ENCODE assay signal across 10 cellular contexts in the genomic region with DNA sequence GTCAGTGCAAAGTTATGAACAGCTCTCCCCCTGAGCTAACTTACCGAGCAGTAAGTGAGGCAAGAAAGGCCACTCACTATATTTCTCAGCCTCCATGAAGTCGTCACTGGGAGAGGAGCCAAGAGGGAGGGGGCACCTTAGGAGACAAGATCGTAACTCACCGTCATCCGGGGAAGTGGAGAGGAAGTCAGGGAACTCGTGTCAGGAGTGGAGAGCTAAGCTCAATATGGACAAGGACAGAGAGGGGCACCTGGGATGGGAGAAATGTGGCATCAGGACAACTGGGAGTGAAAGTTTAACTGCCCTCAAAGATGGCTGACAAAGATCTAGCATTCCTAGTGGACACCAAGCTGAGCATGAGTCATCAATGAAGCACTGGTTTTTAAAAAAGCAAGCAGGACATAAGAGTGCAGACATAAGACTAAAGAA. TPM values are rescaled to one million over a fixed set of nuclear protein-coding genes. Genes with fewer than 3 reads are reported as not detected.
DNase-seq lines count a peak whose midpoint lies in the region; ATAC-seq lines count a peak whose summit lies in the region.
"Had no signal": no experiment of that assay in that cellular context is flagged by ENCODE, and none has a peak within 500 bp of the region (broad histone marks: within the 10 kb centered on the region; RNA-seq: fewer than 3 reads in every experiment).

No MANE protein-coding gene starts in this region.

- peaks cover 67% of the 10 kb centered on the region for H3K4me1 Mint-ChIP-seq in dendritic cell treated with granulocyte-macrophage colony-stimulating factor and Interleukin-4, amounts not matched to agents 40 ng/mL and 50 ng/mL, for 4 days (ENCODE audit: low read depth)
- H3K4me1 Mint-ChIP-seq in activated T-cell treated with anti-CD3 and anti-CD28 coated beads, Interleukin-2, amount 50 U/mL, for 4 hours (ENCODE audit: low read depth): no peaks in the 10 kb centered on the region

- H2AFZ ChIP-seq in Karpas-422 (ENCODE audit: low read length): no peak overlapping the region

- no peaks in the 10 kb centered on the region for H3K9me3 ChIP-seq in Karpas-422 (ENCODE audit: low read length)

- no peak overlapping the region for H3K4me2 ChIP-seq in Karpas-422 (ENCODE audit: low read depth, low read length, poor library complexity, severe bottlenecking)

- no peak for ATAC-seq in activated T-cell treated with anti-CD3 and anti-CD28 coated beads, Interleukin-2, amount 50 U/mL, for 4 hours
- no peak for ATAC-seq in GM18870 (IDR thresholded peaks at IDR 0.05; ENCODE audit: unreplicated experiment)

- no peaks in the 10 kb centered on the region for H3K9me3 Mint-ChIP-seq in dendritic cell treated with granulocyte-macrophage colony-stimulating factor and Interleukin-4, amounts not matched to agents 40 ng/mL and 50 ng/mL, for 4 days
- H3K9me3 Mint-ChIP-seq in activated T-cell treated with anti-CD3 and anti-CD28 coated beads, Interleukin-2, amount 50 U/mL, for 4 hours: no peaks in the 10 kb centered on the region

- peak; percentile 11 for DNase-seq in Caki2 (ENCODE audit: low read depth)
- no peak for DNase-seq in Karpas-422
- DNase-seq in non-pigmented ciliary epithelial cell (ENCODE audit: low read depth): peak; percentile 88
- DNase-seq in SIG-M5 (lab: John Stamatoyannopoulos, UW): no peak
- no peak for DNase-seq in activated T-cell treated with anti-CD3 and anti-CD28 coated beads, Interleukin-2, amount 50 U/mL, for 4 hours
- no peak for DNase-seq in NCI-H1694 (lab: John Stamatoyannopoulos, UW)
- DNase-seq: NCI-H1092 treated with DMSO at 0.1 percent for 48 hours, posterior cingulate gyrus had no signal

- no peak overlapping the region for H3K4me3 ChIP-seq in Karpas-422 (ENCODE audit: low read length)

- H3K4me3 Mint-ChIP-seq in dendritic cell treated with granulocyte-macrophage colony-stimulating factor and Interleukin-4, amounts not matched to agents 40 ng/mL and 50 ng/mL, for 4 days: peak overlapping the region; percentile 22
- no peak overlapping the region for H3K4me3 Mint-ChIP-seq in activated T-cell treated with anti-CD3 and anti-CD28 coated beads, Interleukin-2, amount 50 U/mL, for 4 hours

- in situ Hi-C loops in Caki2 (cut with HindIII; ENCODE audit: low pct_unique_long_range_greater_than_20kb, low sequenced_read_pairs): no loop called here

- peak overlapping the region; percentile 77 for H3K27ac Mint-ChIP-seq in dendritic cell treated with granulocyte-macrophage colony-stimulating factor and Interleukin-4, amounts not matched to agents 40 ng/mL and 50 ng/mL, for 4 days

- no peaks in the 10 kb centered on the region for H3K9me2 ChIP-seq in Karpas-422 (replicated peaks; ENCODE audit: insufficient read depth, low read length)

- H4K20me1 ChIP-seq in Karpas-422 (ENCODE audit: insufficient read depth, low read depth, low read length): peaks cover 22% of the 10 kb centered on the region; the same call in 1 of the 2 replicates

- peaks cover 95% of the 10 kb centered on the region for H3K4me1 ChIP-seq in Karpas-422 (ENCODE audit: low read length)

- no peak overlapping the region for H3K9ac ChIP-seq in Karpas-422 (ENCODE audit: low read length)

- H3K27ac ChIP-seq in Karpas-422 (ENCODE audit: low read length): peak overlapping the region; percentile 19; the same call in 1 of the 2 replicates

- H3K27me3 ChIP-seq in Karpas-422 (ENCODE audit: low read length): no peaks in the 10 kb centered on the region

- peaks cover 34% of the 10 kb centered on the region for H3K36me3 Mint-ChIP-seq in dendritic cell treated with granulocyte-macrophage colony-stimulating factor and Interleukin-4, amounts not matched to agents 40 ng/mL and 50 ng/mL, for 4 days (ENCODE audit: low read depth)
- no peaks in the 10 kb centered on the region for H3K36me3 Mint-ChIP-seq in activated T-cell treated with anti-CD3 and anti-CD28 coated beads, Interleukin-2, amount 50 U/mL, for 4 hours (ENCODE audit: insufficient read depth)

- intact Hi-C loops in dendritic cell treated with granulocyte-macrophage colony-stimulating factor and Interleukin-4, amounts not matched to agents 40 ng/mL and 50 ng/mL, for 4 days (cut with micrococcal nuclease): loop anchor here (1.0 to 5.0 kb wide), 3 partner anchors 32 to 77 kb away; no protein-coding TSS in a partner anchor

- peaks cover 100% of the 10 kb centered on the region for H3K79me2 ChIP-seq in Karpas-422 (ENCODE audit: low read length)

- H3K36me3 ChIP-seq in Karpas-422 (ENCODE audit: insufficient read depth, low read length): peaks cover 59% of the 10 kb centered on the region

- H3K27me3 Mint-ChIP-seq in dendritic cell treated with granulocyte-macrophage colony-stimulating factor and Interleukin-4, amounts not matched to agents 40 ng/mL and 50 ng/mL, for 4 days: no peaks in the 10 kb centered on the region
- H3K27me3 Mint-ChIP-seq in activated T-cell treated with anti-CD3 and anti-CD28 coated beads, Interleukin-2, amount 50 U/mL, for 4 hours (ENCODE audit: low read depth): peaks cover 12% of the 10 kb centered on the region

RNA-seq across cellular contexts. Expression of a gene that starts 37.1 kb away (rescaled TPM):
- total RNA-seq in Caki2 (2014; rRNA removed; shearing (Covaris generic); ENCODE audit: low replicate concordance): not detected in 2 replicates
- total RNA-seq in Karpas-422 (2014; rRNA removed; shearing (Covaris generic); ENCODE audit: low replicate concordance): 159 and 190 TPM in 2 replicates
- total RNA-seq in activated T-cell treated with anti-CD3 and anti-CD28 coated beads, Interleukin-2, amount 50 U/mL, for 4 hours: 1 to 10 TPM in 1 of 3 donors, under 1 TPM in 2; 0.38 to 2.6 (median 0.87) TPM

Comparison
In these comparisons a context has a peak if more than half of its experiments do, and no peak if none do; other contexts are left out.
1. DNase-seq: peak in Caki2 (single experiment) and non-pigmented ciliary epithelial cell (single experiment); none in Karpas-422 (single experiment), SIG-M5 (single experiment), activated T-cell treated with anti-CD3 and anti-CD28 coated beads, Interleukin-2, amount 50 U/mL, for 4 hours (single experiment) and NCI-H1694 (single experiment).
2. RNA of a gene that starts 37.1 kb away (total RNA-seq): 159 to 190 TPM in Karpas-422; 0.38 to 2.6 TPM in activated T-cell treated with anti-CD3 and anti-CD28 coated beads, Interleukin-2, amount 50 U/mL, for 4 hours and not detected in Caki2; every median in the first group is over 10 times any median in the second.